In genomic region chr5:76964018-76964417, GRCh38 we compare ENCODE assay signal across 1 cellular context.
TF ChIP-seq lines count a peak whose summit lies in the region.

No MANE protein-coding gene starts in this region.

TF ChIP-seq in A549, 52 proteins besides CTCF, POLR2A, EP300 and RAD21 (continued from another document):
- TF ChIP-seq FOSL2 (IDR thresholded peaks at IDR 0.05) (no peak), FOSL2 (CRISPR knock-in tag; IDR thresholded peaks at IDR 0.05) (no peak)
